2 cellular contexts compared by ENCODE assay signal in genomic region chr2:26482211-26483026, GRCh38.
TF ChIP-seq lines count a peak whose summit lies in the region.

No MANE protein-coding gene starts in this region.

TF ChIP-seq in K562, 482 proteins besides CTCF, POLR2A, EP300 and RAD21:
- TF ChIP-seq NR1H2 (CRISPR knock-in tag; IDR thresholded peaks at IDR 0.05) = no peak
- no peak for TF ChIP-seq CEBPB (tag; IDR thresholded peaks at IDR 0.05)
- no peak for TF ChIP-seq ZNF695 (CRISPR knock-in tag; IDR thresholded peaks at IDR 0.05)
- TF ChIP-seq GTF2F1 (IDR thresholded peaks at IDR 0.05; ENCODE audit: low read depth, low read length) = no peak
- 0 out of 2 replicates have a peak, but pooled peaks have one; percentile 23 for TF ChIP-seq MYNN (IDR thresholded peaks at IDR 0.05)
- no peak for TF ChIP-seq MYNN (CRISPR knock-in tag; IDR thresholded peaks at IDR 0.05)
- no peak for TF ChIP-seq NFRKB (IDR thresholded peaks at IDR 0.05; ENCODE audit: low read depth)

TF ChIP-seq in HepG2, 621 proteins besides CTCF, POLR2A, EP300 and RAD21:
- peak; percentile 50; the same call in 1 of the 2 replicates for TF ChIP-seq MTA1 (CRISPR knock-in tag; IDR thresholded peaks at IDR 0.05; ENCODE audit: borderline replicate concordance)
- TF ChIP-seq ZNF207 (IDR thresholded peaks at IDR 0.05; ENCODE audit: borderline replicate concordance) = 0 out of 2 replicates have a peak, but pooled peaks have one; percentile 50
- TF ChIP-seq JUNB (CRISPR knock-in tag; IDR thresholded peaks at IDR 0.05; ENCODE audit: borderline replicate concordance) = 0 out of 2 replicates have a peak, but pooled peaks have one; percentile 27
- no peak for TF ChIP-seq KDM2A (CRISPR knock-in tag; IDR thresholded peaks at IDR 0.05; ENCODE audit: borderline replicate concordance, low read depth)
- no peak for TF ChIP-seq GATAD2A (CRISPR knock-in tag; IDR thresholded peaks at IDR 0.05)
- TF ChIP-seq ZHX1 (CRISPR knock-in tag; IDR thresholded peaks at IDR 0.05; ENCODE audit: low read depth) = peak; percentile 15; the same call in 1 of the 2 replicates
- 0 out of 2 replicates have a peak, but pooled peaks have one; percentile 1 for TF ChIP-seq ATF7 (IDR thresholded peaks at IDR 0.05)
- no peak for TF ChIP-seq ATF7 (CRISPR knock-in tag; IDR thresholded peaks at IDR 0.05)
- TF ChIP-seq PAWR (CRISPR knock-in tag; IDR thresholded peaks at IDR 0.05; ENCODE audit: borderline replicate concordance) = no peak
- no peak for TF ChIP-seq CENPX (CRISPR knock-in tag; IDR thresholded peaks at IDR 0.05)
- no peak for TF ChIP-seq ZNF468 (CRISPR knock-in tag; IDR thresholded peaks at IDR 0.05)
- no peak for TF ChIP-seq ELF4 (CRISPR knock-in tag; IDR thresholded peaks at IDR 0.05; ENCODE audit: borderline replicate concordance)
- peak; percentile 98 for TF ChIP-seq MNT (IDR thresholded peaks at IDR 0.05)
- TF ChIP-seq HNRNPL (IDR thresholded peaks at IDR 0.05; ENCODE audit: low read depth, low read length) = 0 out of 2 replicates have a peak, but pooled peaks have one; percentile 51
- 0 out of 2 replicates have a peak, but pooled peaks have one; percentile 29 for TF ChIP-seq SOX6 (IDR thresholded peaks at IDR 0.05)
- TF ChIP-seq SOX6 (CRISPR knock-in tag; IDR thresholded peaks at IDR 0.05) = no peak
- no peak for TF ChIP-seq RORA (CRISPR knock-in tag; IDR thresholded peaks at IDR 0.05)
- TF ChIP-seq BATF2 (CRISPR knock-in tag; IDR thresholded peaks at IDR 0.05) = 0 out of 2 replicates have a peak, but pooled peaks have one; percentile 25
- TF ChIP-seq DNMT1 (CRISPR knock-in tag; IDR thresholded peaks at IDR 0.05) = 0 out of 2 replicates have a peak, but pooled peaks have one; percentile 48
- no peak for TF ChIP-seq ZNF432 (CRISPR knock-in tag; IDR thresholded peaks at IDR 0.05; ENCODE audit: borderline replicate concordance)
